18 cellular contexts compared by ENCODE assay signal in genomic region chr1:76299036-76299435, GRCh38.
DNase-seq lines count a peak whose midpoint lies in the region; ATAC-seq and TF ChIP-seq lines count a peak whose summit lies in the region.
"Had no signal": no experiment of that assay in that cellular context is flagged by ENCODE, and none has a peak within 500 bp of the region (broad histone marks: within the 10 kb centered on the region; RNA-seq: fewer than 3 reads in every experiment).

No MANE protein-coding gene starts in this region.

- H4K20me1 ChIP-seq in SU-DHL-6 (ENCODE audit: low read depth, low read length), result no peaks in the 10 kb centered on the region

- no peaks in the 10 kb centered on the region for H3K9me3 Mint-ChIP-seq in activated T-cell treated with anti-CD3 and anti-CD28 coated beads, Interleukin-2, amount 50 U/mL, for 72 hours
- no peaks in the 10 kb centered on the region for H3K9me3 Mint-ChIP-seq in activated T-cell treated with anti-CD3 and anti-CD28 coated beads, Interleukin-2, amount 50 U/mL, for 4 hours
- H3K9me3 Mint-ChIP-seq in CD4-positive, alpha-beta T cell, result no peaks in the 10 kb centered on the region
- H3K9me3 Mint-ChIP-seq in naive thymus-derived CD4-positive, alpha-beta T cell, result no peaks in the 10 kb centered on the region

- no peak overlapping the region for H3K4me3 ChIP-seq in SU-DHL-6 (ENCODE audit: insufficient read depth, low read length, poor library complexity, severe bottlenecking)
- no peak overlapping the region for H3K4me3 ChIP-seq in naive thymus-derived CD4-positive, alpha-beta T cell (ENCODE audit: low read length)
- H3K4me3 ChIP-seq in uterus, result no peak overlapping the region
- H3K4me3 ChIP-seq: A549, GM23248 had no signal

- peak overlapping the region; percentile 6; the same call in 1 of the 2 replicates for H3K9ac ChIP-seq in SU-DHL-6 (ENCODE audit: low read length)
- H3K9ac ChIP-seq: GM23248 had no signal

- no peaks in the 10 kb centered on the region for H3K27me3 Mint-ChIP-seq in activated T-cell treated with anti-CD3 and anti-CD28 coated beads, Interleukin-2, amount 50 U/mL, for 72 hours (ENCODE audit: low read depth)
- H3K27me3 Mint-ChIP-seq in activated T-cell treated with anti-CD3 and anti-CD28 coated beads, Interleukin-2, amount 50 U/mL, for 4 hours (ENCODE audit: low read depth), result no peaks in the 10 kb centered on the region
- no peaks in the 10 kb centered on the region for H3K27me3 Mint-ChIP-seq in CD4-positive, alpha-beta T cell
- H3K27me3 Mint-ChIP-seq in naive thymus-derived CD4-positive, alpha-beta T cell, result peaks cover 0 to 2% (median 0%) of the 10 kb centered on the region in 5 donors

- no peaks in the 10 kb centered on the region for H3K9me2 ChIP-seq in SU-DHL-6 (replicated peaks; ENCODE audit: insufficient read depth, low read length)

- no peaks in the 10 kb centered on the region for H3K36me3 Mint-ChIP-seq in activated T-cell treated with anti-CD3 and anti-CD28 coated beads, Interleukin-2, amount 50 U/mL, for 72 hours (ENCODE audit: insufficient read depth in 2 of 2)
- no peaks in the 10 kb centered on the region for H3K36me3 Mint-ChIP-seq in activated T-cell treated with anti-CD3 and anti-CD28 coated beads, Interleukin-2, amount 50 U/mL, for 4 hours (ENCODE audit: insufficient read depth)
- no peaks in the 10 kb centered on the region for H3K36me3 Mint-ChIP-seq in CD4-positive, alpha-beta T cell (ENCODE audit: low read depth)
- H3K36me3 Mint-ChIP-seq in naive thymus-derived CD4-positive, alpha-beta T cell, result no peaks in the 10 kb centered on the region
- H3K36me3 Mint-ChIP-seq: IgD-negative memory B cell had no signal

- TF ChIP-seq POLR2A in uterus (IDR thresholded peaks at IDR 0.05), result no peak

- peak overlapping the region; percentile 38 for H2AFZ ChIP-seq in SU-DHL-6 (ENCODE audit: low read depth, low read length, severe bottlenecking)
- H2AFZ ChIP-seq: GM23248 had no signal

- no peak for DNase-seq in activated T-cell treated with anti-CD3 and anti-CD28 coated beads, Interleukin-2, amount 50 U/mL, for 72 hours
- no peak for DNase-seq in activated T-cell treated with anti-CD3 and anti-CD28 coated beads, Interleukin-2, amount 50 U/mL, for 4 hours
- DNase-seq in CD4-positive, alpha-beta T cell, result no peak
- no peak for DNase-seq in naive thymus-derived CD4-positive, alpha-beta T cell
- no peak for DNase-seq in foreskin keratinocyte
- no peak for DNase-seq in uterus
- DNase-seq in activated CD8-positive, alpha-beta memory T cell treated with anti-CD3 and anti-CD28 coated beads, Interleukin-2, amount 50 U/mL, for 4 hours, result no peak
- DNase-seq: AML-193, DMS153, DMS79, GDM1, GM23248, HCEC 1CT had no signal

- POLR2A ChIA-PET in CD4-positive, alpha-beta T cell (lab: Charles Lee), result interaction anchor here (0.7 kb wide), 1 partner anchor 9 kb away, joined by 4 read pairs; no protein-coding TSS in a partner anchor
- POLR2A ChIA-PET in naive thymus-derived CD4-positive, alpha-beta T cell (lab: Charles Lee), result interaction anchor here (1.3 to 2.1 kb wide), 2 partner anchors 9 to 32 kb away, joined by 4 to 5 read pairs; no protein-coding TSS in a partner anchor

- H3K27ac Mint-ChIP-seq in activated T-cell treated with anti-CD3 and anti-CD28 coated beads, Interleukin-2, amount 50 U/mL, for 72 hours, result no peak overlapping the region
- H3K27ac Mint-ChIP-seq in CD4-positive, alpha-beta T cell, result peak overlapping the region; percentile 40
- H3K27ac Mint-ChIP-seq in naive thymus-derived CD4-positive, alpha-beta T cell, result peak overlapping the region in 7 of 9 donors; percentile 26 to 80 (median 66)
- H3K27ac Mint-ChIP-seq: IgD-negative memory B cell had no signal

- ATAC-seq in activated T-cell treated with anti-CD3 and anti-CD28 coated beads, Interleukin-2, amount 50 U/mL, for 72 hours (replicated peaks in 1 of 2), result no peak
- no peak for ATAC-seq in activated T-cell treated with anti-CD3 and anti-CD28 coated beads, Interleukin-2, amount 50 U/mL, for 4 hours
- ATAC-seq in CD4-positive, alpha-beta T cell (ENCODE audit: poor library complexity), result no peak
- no peak for ATAC-seq in naive thymus-derived CD4-positive, alpha-beta T cell
- ATAC-seq in foreskin keratinocyte, result no peak
- ATAC-seq: A549, HepG2 had no signal

- no peaks in the 10 kb centered on the region for H3K27me3 ChIP-seq in CD4-positive, alpha-beta T cell (ENCODE audit: control insufficient read depth, insufficient read depth, low read length)
- H3K27me3 ChIP-seq in SU-DHL-6 (ENCODE audit: low read length) (no peaks in the 10 kb centered on the region), foreskin keratinocyte (no peaks in the 10 kb centered on the region), uterus (no peaks in the 10 kb centered on the region)
- H3K27me3 ChIP-seq in naive thymus-derived CD4-positive, alpha-beta T cell (ENCODE audit: control insufficient read depth in 2 of 2, insufficient read depth in 2 of 2, low read length in 2 of 2), result no peaks in the 10 kb centered on the region

- peak overlapping the region; percentile 17 to 23 for H3K4me3 Mint-ChIP-seq in activated T-cell treated with anti-CD3 and anti-CD28 coated beads, Interleukin-2, amount 50 U/mL, for 72 hours
- H3K4me3 Mint-ChIP-seq in activated T-cell treated with anti-CD3 and anti-CD28 coated beads, Interleukin-2, amount 50 U/mL, for 4 hours, result no peak overlapping the region
- H3K4me3 Mint-ChIP-seq in CD4-positive, alpha-beta T cell, result no peak overlapping the region
- peak overlapping the region in 6 of 10 donors; percentile 4 to 53 (median 31) for H3K4me3 Mint-ChIP-seq in naive thymus-derived CD4-positive, alpha-beta T cell

- H3K4me1 ChIP-seq in naive thymus-derived CD4-positive, alpha-beta T cell (ENCODE audit: control insufficient read depth in 2 of 2, insufficient read depth in 2 of 2, low read length in 2 of 2), result peaks cover 11 to 35% of the 10 kb centered on the region in 2 donors
- H3K4me1 ChIP-seq in foreskin keratinocyte (no peaks in the 10 kb centered on the region), uterus (no peaks in the 10 kb centered on the region)
- H3K4me1 ChIP-seq: A549 had no signal

- intact Hi-C loops in CD4-positive, alpha-beta T cell (cut with DNase I, micrococcal nuclease), result no loop called here
- intact Hi-C loops in naive thymus-derived CD4-positive, alpha-beta T cell (cut with micrococcal nuclease), result loop anchor here (5.0 to 10.0 kb wide), 4 partner anchors 227 to 1466 kb away; partner anchors contain the start of genes RABGGTB (in 2 of the 2) and ST6GALNAC3 (in 1 of the 2)
- intact Hi-C loops in uterus (cut with DNase I; ENCODE audit: low total_unique reads), result no loop called here

- TF ChIP-seq CTCF in CD4-positive, alpha-beta T cell (IDR thresholded peaks at IDR 0.05), result no peak
- TF ChIP-seq CTCF in SU-DHL-6 (IDR thresholded peaks at IDR 0.05; ENCODE audit: insufficient read depth, low read length, poor library complexity, severe bottlenecking), result no peak
- TF ChIP-seq CTCF in foreskin keratinocyte (conservative IDR thresholded peaks at IDR 0.05), result no peak
- no peak for TF ChIP-seq CTCF in uterus (IDR thresholded peaks at IDR 0.05)

- H3K36me3 ChIP-seq in SU-DHL-6 (ENCODE audit: low read length) (no peaks in the 10 kb centered on the region), uterus (no peaks in the 10 kb centered on the region)
- H3K36me3 ChIP-seq in naive thymus-derived CD4-positive, alpha-beta T cell (ENCODE audit: control insufficient read depth in 2 of 3, insufficient read depth in 3 of 3, low read length in 3 of 3), result no peaks in the 10 kb centered on the region

- no peaks in the 10 kb centered on the region for H3K79me2 ChIP-seq in SU-DHL-6 (ENCODE audit: insufficient read depth, low read length)

- CTCF ChIA-PET in CD4-positive, alpha-beta T cell (lab: Charles Lee), result no interaction called here
- CTCF ChIA-PET in naive thymus-derived CD4-positive, alpha-beta T cell (lab: Charles Lee), result interaction anchor here (1.0 to 1.5 kb wide), 2 partner anchors 15 to 31 kb away, joined by 3 read pairs; no protein-coding TSS in a partner anchor

- H3K4me2 ChIP-seq in SU-DHL-6 (ENCODE audit: low read depth, low read length, poor library complexity, severe bottlenecking), result peak overlapping the region; percentile 41
- H3K4me2 ChIP-seq: A549 had no signal

- H3K27ac ChIP-seq in CD4-positive, alpha-beta T cell (ENCODE audit: low read depth, low read length), result no peak overlapping the region
- H3K27ac ChIP-seq in SU-DHL-6 (ENCODE audit: low read depth, low read length) (peak overlapping the region; percentile 20; the same call in 1 of the 2 replicates), foreskin keratinocyte (no peak overlapping the region), uterus (no peak overlapping the region)
- no peak overlapping the region for H3K27ac ChIP-seq in naive thymus-derived CD4-positive, alpha-beta T cell (ENCODE audit: low read depth, low read length)
- H3K27ac ChIP-seq: 22Rv1, A549, GM23248 had no signal

- peaks cover 48% of the 10 kb centered on the region for H3K4me1 Mint-ChIP-seq in activated T-cell treated with anti-CD3 and anti-CD28 coated beads, Interleukin-2, amount 50 U/mL, for 72 hours (ENCODE audit: low read depth)
- H3K4me1 Mint-ChIP-seq in activated T-cell treated with anti-CD3 and anti-CD28 coated beads, Interleukin-2, amount 50 U/mL, for 4 hours (ENCODE audit: low read depth), result peaks cover 38% of the 10 kb centered on the region
- H3K4me1 Mint-ChIP-seq in CD4-positive, alpha-beta T cell (ENCODE audit: low read depth), result peaks cover 69% of the 10 kb centered on the region
- peaks cover 23 to 83% (median 64%) of the 10 kb centered on the region in 7 donors for H3K4me1 Mint-ChIP-seq in naive thymus-derived CD4-positive, alpha-beta T cell

- H3F3A ChIP-seq in SU-DHL-6 (ENCODE audit: insufficient read depth), result peaks cover 16% of the 10 kb centered on the region; the same call in 1 of the 2 replicates

- no peaks in the 10 kb centered on the region for H3K9me3 ChIP-seq in CD4-positive, alpha-beta T cell (ENCODE audit: control insufficient read depth, low read length)
- no peaks in the 10 kb centered on the region for H3K9me3 ChIP-seq in SU-DHL-6 (ENCODE audit: insufficient read depth, low read length)
- H3K9me3 ChIP-seq in naive thymus-derived CD4-positive, alpha-beta T cell (ENCODE audit: control insufficient read depth in 2 of 3, low read length in 3 of 3), result no peaks in the 10 kb centered on the region
- H3K9me3 ChIP-seq in uterus, result no peaks in the 10 kb centered on the region
- H3K9me3 ChIP-seq: A549 had no signal

Comparison
In these comparisons a context has a peak if more than half of its experiments do, and no peak if none do; other contexts are left out.
1. H3K4me3 Mint-ChIP-seq: peak in activated T-cell treated with anti-CD3 and anti-CD28 coated beads, Interleukin-2, amount 50 U/mL, for 72 hours (2 of 2) and naive thymus-derived CD4-positive, alpha-beta T cell (6 of 10); none in activated T-cell treated with anti-CD3 and anti-CD28 coated beads, Interleukin-2, amount 50 U/mL, for 4 hours (single experiment) and CD4-positive, alpha-beta T cell (single experiment).
2. intact Hi-C loops: an anchor here in naive thymus-derived CD4-positive, alpha-beta T cell (5.0 to 10.0 kb wide); none called in CD4-positive, alpha-beta T cell and uterus.